Comparison of ENCODE assay signal across 11 cellular contexts in genomic region chr4:67684839-67685531, GRCh38. TPM values are rescaled to one million over a fixed set of nuclear protein-coding genes. Genes with fewer than 3 reads are reported as not detected.
A peak's percentile ranks its signal among the peaks of the same experiment; 100 is the strongest.
DNase-seq lines count a peak whose midpoint lies in the region; ATAC-seq lines count a peak whose summit lies in the region.
"Had no signal": no experiment of that assay in that cellular context is flagged by ENCODE, and none has a peak within 500 bp of the region (broad histone marks: within the 10 kb centered on the region; RNA-seq: fewer than 3 reads in every experiment).

No MANE protein-coding gene starts in this region.

- no peak overlapping the region for H3K4me3 Mint-ChIP-seq in T-helper 17 cell

- H3K4me1 Mint-ChIP-seq in T-helper 17 cell: peaks cover 15% of the 10 kb centered on the region

- H3K9me3 ChIP-seq in T-helper 17 cell (ENCODE audit: control insufficient read depth, low read length, poor library complexity, severe bottlenecking): no peaks in the 10 kb centered on the region
- H3K9me3 ChIP-seq: body of pancreas, vagina had no signal

- H3K27me3 Mint-ChIP-seq in T-helper 17 cell: no peaks in the 10 kb centered on the region

- peak overlapping the region; percentile 24 for H3K27ac Mint-ChIP-seq in T-helper 17 cell

- ATAC-seq in GM21786 (IDR thresholded peaks at IDR 0.05; ENCODE audit: unreplicated experiment) (peak; percentile 61), T-helper 17 cell (peak; percentile 42), HG02571 (IDR thresholded peaks at IDR 0.05; ENCODE audit: unreplicated experiment) (no peak), GM21515 (IDR thresholded peaks at IDR 0.05; ENCODE audit: unreplicated experiment) (no peak)
- ATAC-seq: body of pancreas had no signal

- DNase-seq in ELR (ENCODE audit: low read depth): peak; percentile 78
- DNase-seq in T-helper 17 cell: no peak
- DNase-seq in glomerular visceral epithelial cell (ENCODE audit: extremely low spot score): peak; percentile 28
- no peak for DNase-seq in superior temporal gyrus (ENCODE audit: extremely low spot score)
- DNase-seq in OCI-M2 (lab: John Stamatoyannopoulos, UW; ENCODE audit: unreplicated experiment): no peak
- DNase-seq: body of pancreas, Right ventricle myocardium superior had no signal

- peaks cover 8% of the 10 kb centered on the region for H3K36me3 Mint-ChIP-seq in T-helper 17 cell (ENCODE audit: low read depth)

RNA-seq across cellular contexts. Expression of gene UBA6, which starts 16.0 kb away (rescaled TPM):
- 10 to 100 TPM; 43.7 to 54.8 TPM for total RNA-seq in T-helper 17 cell

Comparison
In these comparisons a context has a peak if more than half of its experiments do, and no peak if none do; other contexts are left out.
1. DNase-seq: peak in ELR (single experiment) and glomerular visceral epithelial cell (single experiment); none in T-helper 17 cell (0 of 3), superior temporal gyrus (single experiment) and OCI-M2 (single experiment).
2. ATAC-seq: peak in GM21786 (single experiment) and T-helper 17 cell (single experiment); none in HG02571 (single experiment) and GM21515 (single experiment).